29 cellular contexts compared by ENCODE assay signal in genomic region chr17:76635659-76636360, GRCh38. TPM values are rescaled to one million over a fixed set of nuclear protein-coding genes. Genes with fewer than 3 reads are reported as not detected.
A peak's percentile ranks its signal among the peaks of the same experiment; 100 is the strongest.
DNase-seq lines count a peak whose midpoint lies in the region; ATAC-seq, FAIRE-seq and TF ChIP-seq lines count a peak whose summit lies in the region.
"Had no signal": no experiment of that assay in that cellular context is flagged by ENCODE, and none has a peak within 500 bp of the region (broad histone marks: within the 10 kb centered on the region; RNA-seq: fewer than 3 reads in every experiment).

No MANE protein-coding gene starts in this region.

- BruUV-seq in GM12878 (replicated peaks; lab: Mats Ljungman, UMichigan) = no TSS peak

- no peak for TF ChIP-seq RAD21 in GM12878 (IDR thresholded peaks at IDR 0.05; ENCODE audit: insufficient read depth, low read depth, low read length)

- H3K27me3 ChIP-seq in GM12878 (replicated peaks in 1 of 2; ENCODE audit: control insufficient read depth in 2 of 2, insufficient read depth in 2 of 2, low read length in 1 of 2) = peaks cover 0 to 3% of the 10 kb centered on the region in 2 experiments; a peak in 2 of 4 replicates
- H3K27me3 ChIP-seq in effector memory CD4-positive, alpha-beta T cell (replicated peaks; ENCODE audit: control insufficient read depth, insufficient read depth, low read length, poor library complexity, severe bottlenecking) = no peaks in the 10 kb centered on the region
- H3K27me3 ChIP-seq: dorsolateral prefrontal cortex, transverse colon had no signal

- no peak overlapping the region for H3K27ac Mint-ChIP-seq in activated CD4-positive, alpha-beta T cell treated with anti-CD3 and anti-CD28 coated beads for 36 hours
- no peak overlapping the region for H3K27ac Mint-ChIP-seq in activated CD4-positive, alpha-beta T cell treated with anti-CD3 and anti-CD28 coated beads, Interleukin-2, amount 10 ng/mL, durations not matched to agents 24 days and 14 days
- peak overlapping the region; percentile 82 for H3K27ac Mint-ChIP-seq in mesothelial cell of epicardium
- H3K27ac Mint-ChIP-seq: naive thymus-derived CD8-positive, alpha-beta T cell had no signal

- H3K4me1 Mint-ChIP-seq in activated CD4-positive, alpha-beta T cell treated with anti-CD3 and anti-CD28 coated beads for 36 hours = no peaks in the 10 kb centered on the region
- no peaks in the 10 kb centered on the region for H3K4me1 Mint-ChIP-seq in activated CD4-positive, alpha-beta T cell treated with anti-CD3 and anti-CD28 coated beads, Interleukin-2, amount 10 ng/mL, durations not matched to agents 24 days and 14 days
- H3K4me1 Mint-ChIP-seq in mesothelial cell of epicardium = peaks cover 62% of the 10 kb centered on the region

- no peaks in the 10 kb centered on the region for H3K36me3 Mint-ChIP-seq in activated CD4-positive, alpha-beta T cell treated with anti-CD3 and anti-CD28 coated beads for 36 hours (ENCODE audit: low read depth)
- no peaks in the 10 kb centered on the region for H3K36me3 Mint-ChIP-seq in activated CD4-positive, alpha-beta T cell treated with anti-CD3 and anti-CD28 coated beads, Interleukin-2, amount 10 ng/mL, durations not matched to agents 24 days and 14 days (ENCODE audit: low read depth)
- H3K36me3 Mint-ChIP-seq in mesothelial cell of epicardium = no peaks in the 10 kb centered on the region
- H3K36me3 Mint-ChIP-seq: naive thymus-derived CD8-positive, alpha-beta T cell had no signal

- peak; percentile 42 for ATAC-seq in activated CD4-positive, alpha-beta T cell treated with anti-CD3 and anti-CD28 coated beads for 36 hours
- ATAC-seq in GM12878 (0 out of 3 replicates have a peak, but pooled peaks have one; percentile 19), GM19452 (IDR thresholded peaks at IDR 0.05; ENCODE audit: unreplicated experiment) (no peak)
- ATAC-seq: gastroesophageal sphincter; naive thymus-derived CD8-positive, alpha-beta T cell had no signal

- no peak for TF ChIP-seq EP300 in GM12878 (IDR thresholded peaks at IDR 0.05; ENCODE audit: borderline replicate concordance in 1 of 2, control insufficient read depth in 1 of 2, low read depth in 2 of 2, low read length in 2 of 2)

- SMC1A ChIA-PET in GM12878 (lab: Charles Lee; ENCODE audit: uncharacterized antibody, unreplicated experiment) = no interaction called here

- no peaks in the 10 kb centered on the region for H3K9me3 Mint-ChIP-seq in activated CD4-positive, alpha-beta T cell treated with anti-CD3 and anti-CD28 coated beads for 36 hours (ENCODE audit: low read depth)
- no peaks in the 10 kb centered on the region for H3K9me3 Mint-ChIP-seq in activated CD4-positive, alpha-beta T cell treated with anti-CD3 and anti-CD28 coated beads, Interleukin-2, amount 10 ng/mL, durations not matched to agents 24 days and 14 days
- H3K9me3 Mint-ChIP-seq in mesothelial cell of epicardium = no peaks in the 10 kb centered on the region
- H3K9me3 Mint-ChIP-seq: naive thymus-derived CD8-positive, alpha-beta T cell had no signal

- no peak overlapping the region for H2AFZ ChIP-seq in GM12878 (ENCODE audit: control insufficient read depth, low read depth, low read length)

- no peaks in the 10 kb centered on the region for H3K4me1 ChIP-seq in GM12878 (ENCODE audit: control insufficient read depth, insufficient read depth, low read length)
- H3K4me1 ChIP-seq in effector memory CD4-positive, alpha-beta T cell (ENCODE audit: control insufficient read depth, insufficient read depth, low read length, poor library complexity, severe bottlenecking) = no peaks in the 10 kb centered on the region
- H3K4me1 ChIP-seq: gastroesophageal sphincter, prostate gland had no signal

- intact Hi-C loops in activated CD4-positive, alpha-beta T cell treated with anti-CD3 and anti-CD28 coated beads for 36 hours (cut with DNase I, micrococcal nuclease) = no loop called here
- intact Hi-C loops in activated CD4-positive, alpha-beta T cell treated with anti-CD3 and anti-CD28 coated beads, Interleukin-2, amount 10 ng/mL, durations not matched to agents 24 days and 14 days (cut with micrococcal nuclease) = no loop called here
- intact Hi-C loops in GM12878 (cut with micrococcal nuclease; ENCODE audit: unreplicated experiment) = no loop called here

- no peaks in the 10 kb centered on the region for H3K9me3 ChIP-seq in GM12878 (replicated peaks; ENCODE audit: control insufficient read depth, insufficient read depth, low read length)
- no peaks in the 10 kb centered on the region for H3K9me3 ChIP-seq in effector memory CD4-positive, alpha-beta T cell (ENCODE audit: control insufficient read depth, low read length)
- H3K9me3 ChIP-seq: gastroesophageal sphincter, prostate gland, transverse colon had no signal

- H3K4me3 Mint-ChIP-seq in activated CD4-positive, alpha-beta T cell treated with anti-CD3 and anti-CD28 coated beads for 36 hours = no peak overlapping the region
- no peak overlapping the region for H3K4me3 Mint-ChIP-seq in activated CD4-positive, alpha-beta T cell treated with anti-CD3 and anti-CD28 coated beads, Interleukin-2, amount 10 ng/mL, durations not matched to agents 24 days and 14 days
- peak overlapping the region; percentile 17 for H3K4me3 Mint-ChIP-seq in mesothelial cell of epicardium
- H3K4me3 Mint-ChIP-seq: naive thymus-derived CD8-positive, alpha-beta T cell had no signal

- in situ Hi-C loops in GM12878 (cut with MboI) = no loop called here

- H3K4me2 ChIP-seq in GM12878 (ENCODE audit: control insufficient read depth, insufficient read depth) = no peak overlapping the region

- no peaks in the 10 kb centered on the region for H3K36me3 ChIP-seq in GM12878 (ENCODE audit: control insufficient read depth in 2 of 2, insufficient read depth in 2 of 2, low read length in 1 of 2)
- no peaks in the 10 kb centered on the region for H3K36me3 ChIP-seq in effector memory CD4-positive, alpha-beta T cell (ENCODE audit: control insufficient read depth, insufficient read depth, low read length)
- H3K36me3 ChIP-seq: gastroesophageal sphincter, prostate gland, transverse colon had no signal

- no peaks in the 10 kb centered on the region for H4K20me1 ChIP-seq in GM12878 (ENCODE audit: control insufficient read depth, insufficient read depth)

- no peak for TF ChIP-seq POLR2A in GM12878 (IDR thresholded peaks at IDR 0.05; ENCODE audit: low read depth, low read length)

- POLR2A ChIA-PET in activated CD4-positive, alpha-beta T cell treated with anti-CD3 and anti-CD28 coated beads for 36 hours (lab: Charles Lee) = no interaction called here
- POLR2A ChIA-PET in GM12878 (lab: Charles Lee) = no interaction called here

- no peak for DNase-seq in activated CD4-positive, alpha-beta T cell treated with anti-CD3 and anti-CD28 coated beads for 36 hours
- no peak for DNase-seq in activated CD4-positive, alpha-beta T cell treated with anti-CD3 and anti-CD28 coated beads, Interleukin-2, amount 10 ng/mL, durations not matched to agents 24 days and 14 days
- no peak for DNase-seq in GM12878 (ENCODE audit: low read depth, low spot score)
- DNase-seq in mesothelial cell of epicardium (ENCODE audit: low spot score in 2 of 2, unreplicated experiment in 2 of 2) = no peak
- no peak for DNase-seq in middle frontal gyrus (ENCODE audit: extremely low spot score, low spot score)
- DNase-seq in activated effector memory CD4-positive, alpha-beta T cell treated with Interleukin-2 at 50 U/mL for 16 hours = no peak
- no peak for DNase-seq in effector memory CD4-positive, alpha-beta T cell
- DNase-seq: activated CD4-positive, alpha-beta T cell treated with anti-CD3 and anti-CD28 coated beads, Interleukin-2, amount 50 U/mL, for 48 hours; activated T-cell treated with anti-CD3 and anti-CD28 coated beads for 4 hours; AML-193; amygdala; central memory CD4-positive, alpha-beta T cell; DND-41; dorsolateral prefrontal cortex; kidney glomerular epithelial cell; naive thymus-derived CD8-positive, alpha-beta T cell; NCI-H187; NCI-H226; NCI-H82; stimulated activated CD4-positive, alpha-beta T cell treated with anti-CD3 and anti-CD28 coated beads, Interleukin-2, amount 100 ng/mL, for 24 hours; stimulated activated naive CD4-positive, alpha-beta T cell treated with Interleukin-2 at 50 U/mL for 16 hours; transverse colon had no signal

- H3K27me3 Mint-ChIP-seq in activated CD4-positive, alpha-beta T cell treated with anti-CD3 and anti-CD28 coated beads for 36 hours = no peaks in the 10 kb centered on the region
- H3K27me3 Mint-ChIP-seq in activated CD4-positive, alpha-beta T cell treated with anti-CD3 and anti-CD28 coated beads, Interleukin-2, amount 10 ng/mL, durations not matched to agents 24 days and 14 days = peaks cover 6% of the 10 kb centered on the region
- no peaks in the 10 kb centered on the region for H3K27me3 Mint-ChIP-seq in mesothelial cell of epicardium (ENCODE audit: low read depth)

- no peak for TF ChIP-seq CTCF in GM12878 (IDR thresholded peaks at IDR 0.05 in 2 of 3, conservative IDR thresholded peaks at IDR 0.05 in 1 of 3; ENCODE audit: control insufficient read depth in 2 of 3, extremely low read depth in 1 of 3, insufficient read depth in 1 of 3, low read depth in 3 of 3, low read length in 3 of 3)
- no peak for TF ChIP-seq CTCF in mesothelial cell of epicardium (IDR thresholded peaks at IDR 0.05; ENCODE audit: unreplicated experiment)

- H3K79me2 ChIP-seq in GM12878 (ENCODE audit: control insufficient read depth, insufficient read depth, low read length) = no peaks in the 10 kb centered on the region

- H3K9ac ChIP-seq in GM12878 (ENCODE audit: control insufficient read depth, insufficient read depth, low read length) = no peak overlapping the region

- RAD21 ChIA-PET in GM12878 (lab: Charles Lee; ENCODE audit: unreplicated experiment) = no interaction called here

- CTCF ChIA-PET in activated CD4-positive, alpha-beta T cell treated with anti-CD3 and anti-CD28 coated beads for 36 hours (lab: Charles Lee) = interaction anchor here (1.3 to 3.2 kb wide), 2 partner anchors 12 to 113 kb away, joined by 4 to 21 read pairs; no protein-coding TSS in a partner anchor
- CTCF ChIA-PET in GM12878 (lab: Yijun Ruan, JAX) = no interaction called here

- no peak for FAIRE-seq in GM12878 (lab: Jason Lieb, UNC)

- 48% methylated on average over 8 of the region's 8 CpGs for WGBS in GM12878 (ENCODE audit: insufficient coverage, insufficient replicate concordance, low lambda C conversion rate, missing lambda C conversion rate)

- no peak overlapping the region for H3K27ac ChIP-seq in GM12878 (ENCODE audit: control insufficient read depth, insufficient read depth)
- H3K27ac ChIP-seq in effector memory CD4-positive, alpha-beta T cell (ENCODE audit: insufficient read depth, low read length, poor library complexity, severe bottlenecking) = no peak overlapping the region
- H3K27ac ChIP-seq: 22Rv1, dorsolateral prefrontal cortex, epithelial cell of prostate, gastroesophageal sphincter, HL-60, prostate gland, transverse colon had no signal

- H3K4me3 ChIP-seq in GM12878 = no peak overlapping the region
- no peak overlapping the region for H3K4me3 ChIP-seq in effector memory CD4-positive, alpha-beta T cell (ENCODE audit: insufficient read depth, low read depth, low read length, poor library complexity, severe bottlenecking)
- H3K4me3 ChIP-seq: dorsolateral prefrontal cortex, gastroesophageal sphincter, prostate gland, transverse colon had no signal

RNA-seq across cellular contexts. Expression of gene ST6GALNAC1, which starts 7.7 kb away (rescaled TPM):
- total RNA-seq in activated CD4-positive, alpha-beta T cell treated with anti-CD3 and anti-CD28 coated beads for 36 hours = under 1 TPM; 0.88 to 0.89 TPM
- 0.35 and 0.38 TPM in 2 replicates for total RNA-seq in activated CD4-positive, alpha-beta T cell treated with anti-CD3 and anti-CD28 coated beads, Interleukin-2, amount 10 ng/mL, durations not matched to agents 24 days and 14 days
- not detected in 2 replicates for total RNA-seq in GM12878 (2013; cell fraction: nucleolus; rRNA removed)
- total RNA-seq in GM12878 (2014; rRNA removed) (not detected in 2 replicates), GM12878 (2014; rRNA removed; fragmentation: Illumina TruSeq; extraction: Trizol) (not detected in 2 replicates), GM12878 (2021) (0.08 and 0.29 TPM in 2 replicates), mesothelial cell of epicardium (1.3 to 1.5 TPM (median 1.4 TPM) in 3 replicates)
- not detected for polyA plus RNA-seq in GM12878 (2011; ENCODE audit: low read depth)
- polyA plus RNA-seq in GM12878 (2011; rRNA removed) (not detected in 2 replicates), GM12878 (2014; fragmentation: Illumina TruSeq; extraction: Trizol) (not detected in 2 replicates), GM12878 (2014; fragmentation: Nextera tagmentation; extraction: Ambion mirVana) (not detected), GM12878 (2014; rRNA removed) (not detected in 2 replicates), GM12878 (2016; fragmentation: Nextera tagmentation; extraction: Ambion mirVana) (not detected)
- polyA plus RNA-seq in GM12878 (2011; cell fraction: cytosol; rRNA removed) = not detected in 2 replicates
- not detected in 2 replicates for polyA plus RNA-seq in GM12878 (2011; cell fraction: nucleus; rRNA removed)
- not detected in 2 replicates for polyA plus RNA-seq in GM12878 (2012)
- polyA minus RNA-seq in GM12878 (2011; rRNA and poly(A)+ RNA removed) = not detected in 2 replicates
- polyA minus RNA-seq in GM12878 (2011; cell fraction: cytosol; rRNA and poly(A)+ RNA removed) = not detected in 2 replicates
- not detected in 2 replicates for polyA minus RNA-seq in GM12878 (2011; cell fraction: nucleus; rRNA and poly(A)+ RNA removed)
- total RNA-seq: naive thymus-derived CD8-positive, alpha-beta T cell had no signal

RNA-seq across cellular contexts. Expression of gene ST6GALNAC2, which starts 50.1 kb away (rescaled TPM):
- total RNA-seq in activated CD4-positive, alpha-beta T cell treated with anti-CD3 and anti-CD28 coated beads for 36 hours = under 1 TPM in 1 of 2 experiments, not detected in 1; 0.32 TPM
- total RNA-seq in activated CD4-positive, alpha-beta T cell treated with anti-CD3 and anti-CD28 coated beads, Interleukin-2, amount 10 ng/mL, durations not matched to agents 24 days and 14 days = not detected in 2 replicates
- not detected in 2 replicates for total RNA-seq in GM12878 (2013; cell fraction: nucleolus; rRNA removed)
- total RNA-seq in GM12878 (2014; rRNA removed) (0.23 TPM in 1 of 2 replicates, not detected in the other), GM12878 (2014; rRNA removed; fragmentation: Illumina TruSeq; extraction: Trizol) (not detected in 2 replicates), GM12878 (2021) (0.13 and 0.41 TPM in 2 replicates), mesothelial cell of epicardium (1.3 to 1.9 TPM (median 1.5 TPM) in 3 replicates)
- 0.12 TPM for polyA plus RNA-seq in GM12878 (2011; ENCODE audit: low read depth)
- polyA plus RNA-seq in GM12878 (2011; rRNA removed) (0.08 and 0.17 TPM in 2 replicates), GM12878 (2014; fragmentation: Illumina TruSeq; extraction: Trizol) (not detected in 2 replicates), GM12878 (2014; fragmentation: Nextera tagmentation; extraction: Ambion mirVana) (not detected), GM12878 (2014; rRNA removed) (0.18 TPM in 1 of 2 replicates, not detected in the other), GM12878 (2016; fragmentation: Nextera tagmentation; extraction: Ambion mirVana) (under 1 TPM in 1 of 2 experiments, not detected in 1; 0.24 TPM)
- polyA plus RNA-seq in GM12878 (2011; cell fraction: cytosol; rRNA removed) = 0.06 and 0.12 TPM in 2 replicates
- 0.15 and 1.2 TPM in 2 replicates for polyA plus RNA-seq in GM12878 (2011; cell fraction: nucleus; rRNA removed)
- polyA plus RNA-seq in GM12878 (2012) = 0.28 TPM in 1 of 2 replicates, not detected in the other
- not detected in 2 replicates for polyA minus RNA-seq in GM12878 (2011; rRNA and poly(A)+ RNA removed)
- polyA minus RNA-seq in GM12878 (2011; cell fraction: cytosol; rRNA and poly(A)+ RNA removed) = not detected in 2 replicates
- not detected in 2 replicates for polyA minus RNA-seq in GM12878 (2011; cell fraction: nucleus; rRNA and poly(A)+ RNA removed)
- total RNA-seq: T-helper 2 cell treated with Interferon-gamma antibody and Interleukin-4, amounts not matched to agents 100 ng/mL and 5 ng/mL, for 36 hours had no signal
